ENCODE assay signal across 37 cellular contexts in genomic region chr6:90770778-90771177, GRCh38.
"Had no signal": no experiment of that assay in that cellular context is flagged by ENCODE, and none has a peak within 500 bp of the region (broad histone marks: within the 10 kb centered on the region; RNA-seq: fewer than 3 reads in every experiment).

No MANE protein-coding gene starts in this region.

- H3K4me3 Mint-ChIP-seq: activated CD4-positive, alpha-beta memory T cell treated with anti-CD3 and anti-CD28 coated beads for 36 hours; activated CD4-positive, alpha-beta T cell treated with anti-CD3 and anti-CD28 coated beads, Interleukin-2, amount 10 ng/mL, durations not matched to agents 24 days and 14 days; activated CD8-positive, alpha-beta T cell treated with anti-CD3 and anti-CD28 coated beads for 36 hours; activated naive CD4-positive, alpha-beta T cell treated with anti-CD3 and anti-CD28 coated beads for 36 hours; activated naive CD8-positive, alpha-beta T cell treated with anti-CD3 and anti-CD28 coated beads for 36 hours; activated T-cell treated with anti-CD3 and anti-CD28 coated beads, Interleukin-2, amount 50 U/mL, for 4 hours; activated T-cell treated with anti-CD3 and anti-CD28 coated beads, Interleukin-2, amount 50 U/mL, for 72 hours; activated T-helper 1 cell treated with anti-CD3 and anti-CD28 coated beads, Interleukin-12 subunit alpha, Interleukin-12 subunit beta, Interleukin-2, Interleukin-4 antibody, amounts not matched to agents 30 ng/mL and 10 ng/mL and 1 ng/mL, durations not matched to agents 14 hours and 24 hours and 36 hours; activated T-helper 17 cell treated with anti-CD3 and anti-CD28 coated beads, Interleukin-2, amount 50 U/mL, for 72 hours; T-helper 1 cell treated with Interleukin-12 subunit alpha and Interleukin-12 subunit beta and Interleukin-4 antibody, amounts not matched to agents 30 μg/mL and 1 μg/mL, for 36 hours; T-helper 2 cell treated with Interferon-gamma antibody and Interleukin-4, amounts not matched to agents 5 μg/mL and 100 μg/mL, for 36 hours; WTC11 had no signal

- H3K27me3 Mint-ChIP-seq: activated T-helper 17 cell treated with anti-CD3 and anti-CD28 coated beads, Interleukin-2, amount 50 U/mL, for 72 hours had no signal

- ATAC-seq: activated CD4-positive, CD25-positive, alpha-beta regulatory T cell treated with anti-CD3 and anti-CD28 coated beads, Interleukin-2, amount 50 U/mL, for 24 hours; activated CD8-positive, alpha-beta T cell treated with anti-CD3 and anti-CD28 coated beads for 36 hours; activated naive CD4-positive, alpha-beta T cell treated with anti-CD3 and anti-CD28 coated beads, Interleukin-2, amount 50 U/mL, for 72 hours; activated T-cell treated with anti-CD3 and anti-CD28 coated beads, Interleukin-2, amount 50 U/mL, for 4 hours; activated T-cell treated with anti-CD3 and anti-CD28 coated beads, Interleukin-2, amount 50 U/mL, for 72 hours; activated T-helper 17 cell treated with anti-CD3 and anti-CD28 coated beads, Interleukin-2, amount 50 U/mL, for 72 hours; body of pancreas; WTC11 had no signal

- H3K36me3 ChIP-seq: adrenal gland, brain microvascular endothelial cell, breast epithelium, WERI-Rb-1 had no signal

- H3K9me3 Mint-ChIP-seq: activated CD4-positive, alpha-beta memory T cell treated with anti-CD3 and anti-CD28 coated beads for 36 hours; activated CD4-positive, alpha-beta T cell treated with anti-CD3 and anti-CD28 coated beads, Interleukin-2, amount 10 ng/mL, durations not matched to agents 24 days and 14 days; activated CD8-positive, alpha-beta T cell treated with anti-CD3 and anti-CD28 coated beads for 36 hours; activated naive CD4-positive, alpha-beta T cell treated with anti-CD3 and anti-CD28 coated beads for 36 hours; activated naive CD4-positive, alpha-beta T cell treated with anti-CD3 and anti-CD28 coated beads, Interleukin-2, amount 50 U/mL, for 72 hours; activated naive CD8-positive, alpha-beta T cell treated with anti-CD3 and anti-CD28 coated beads for 36 hours; activated T-cell treated with anti-CD3 and anti-CD28 coated beads, Interleukin-2, amount 50 U/mL, for 4 hours; activated T-cell treated with anti-CD3 and anti-CD28 coated beads, Interleukin-2, amount 50 U/mL, for 72 hours; activated T-helper 1 cell treated with anti-CD3 and anti-CD28 coated beads, Interleukin-12 subunit alpha, Interleukin-12 subunit beta, Interleukin-2, Interleukin-4 antibody, amounts not matched to agents 30 ng/mL and 10 ng/mL and 1 ng/mL, durations not matched to agents 14 hours and 24 hours and 36 hours; activated T-helper 17 cell treated with anti-CD3 and anti-CD28 coated beads, Interleukin-2, amount 50 U/mL, for 72 hours; T-helper 1 cell treated with Interleukin-12 subunit alpha and Interleukin-12 subunit beta and Interleukin-4 antibody, amounts not matched to agents 30 μg/mL and 1 μg/mL, for 36 hours; T-helper 2 cell treated with Interferon-gamma antibody and Interleukin-4, amounts not matched to agents 5 μg/mL and 100 μg/mL, for 36 hours; WTC11 had no signal

- H3K9me3 ChIP-seq: adrenal gland, body of pancreas, breast epithelium had no signal

- H3K4me1 Mint-ChIP-seq: activated CD4-positive, alpha-beta T cell treated with anti-CD3 and anti-CD28 coated beads, Interleukin-2, amount 10 ng/mL, durations not matched to agents 24 days and 14 days; activated naive CD8-positive, alpha-beta T cell treated with anti-CD3 and anti-CD28 coated beads for 36 hours; activated T-helper 17 cell treated with anti-CD3 and anti-CD28 coated beads, Interleukin-2, amount 50 U/mL, for 72 hours had no signal

- H3K4me1 ChIP-seq: adrenal gland, body of pancreas, breast epithelium had no signal

- H3K36me3 Mint-ChIP-seq: activated CD4-positive, alpha-beta memory T cell treated with anti-CD3 and anti-CD28 coated beads for 36 hours; activated naive CD4-positive, alpha-beta T cell treated with anti-CD3 and anti-CD28 coated beads, Interleukin-2, amount 50 U/mL, for 72 hours; activated naive CD8-positive, alpha-beta T cell treated with anti-CD3 and anti-CD28 coated beads for 36 hours; WTC11 had no signal

- H3K27ac Mint-ChIP-seq: activated CD4-positive, alpha-beta memory T cell treated with anti-CD3 and anti-CD28 coated beads for 36 hours; activated CD4-positive, alpha-beta T cell treated with anti-CD3 and anti-CD28 coated beads, Interleukin-2, amount 10 ng/mL, durations not matched to agents 24 days and 14 days; activated CD8-positive, alpha-beta T cell treated with anti-CD3 and anti-CD28 coated beads for 36 hours; activated naive CD4-positive, alpha-beta T cell treated with anti-CD3 and anti-CD28 coated beads for 36 hours; activated naive CD4-positive, alpha-beta T cell treated with anti-CD3 and anti-CD28 coated beads, Interleukin-2, amount 50 U/mL, for 72 hours; activated naive CD8-positive, alpha-beta T cell treated with anti-CD3 and anti-CD28 coated beads for 36 hours; activated T-cell treated with anti-CD3 and anti-CD28 coated beads, Interleukin-2, amount 50 U/mL, for 72 hours; activated T-helper 1 cell treated with anti-CD3 and anti-CD28 coated beads, Interleukin-12 subunit alpha, Interleukin-12 subunit beta, Interleukin-2, Interleukin-4 antibody, amounts not matched to agents 30 ng/mL and 10 ng/mL and 1 ng/mL, durations not matched to agents 14 hours and 24 hours and 36 hours; activated T-helper 17 cell treated with anti-CD3 and anti-CD28 coated beads, Interleukin-2, amount 50 U/mL, for 72 hours; T-helper 1 cell treated with Interleukin-12 subunit alpha and Interleukin-12 subunit beta and Interleukin-4 antibody, amounts not matched to agents 30 μg/mL and 1 μg/mL, for 36 hours; T-helper 2 cell treated with Interferon-gamma antibody and Interleukin-4, amounts not matched to agents 5 μg/mL and 100 μg/mL, for 36 hours; WTC11 had no signal

- FAIRE-seq: astrocyte, colon had no signal

- H3K27me3 ChIP-seq: adrenal gland, body of pancreas, brain microvascular endothelial cell, breast epithelium had no signal

- H3K27ac ChIP-seq: adrenal gland, body of pancreas, brain microvascular endothelial cell, breast epithelium, WERI-Rb-1 had no signal

- H3K4me3 ChIP-seq: adrenal gland, body of pancreas, breast epithelium had no signal

- DNase-seq: activated CD4-positive, alpha-beta memory T cell treated with anti-CD3 and anti-CD28 coated beads for 36 hours; activated CD4-positive, alpha-beta T cell treated with anti-CD3 and anti-CD28 coated beads for 4 hours; activated CD4-positive, alpha-beta T cell treated with anti-CD3 and anti-CD28 coated beads, Interleukin-2, amount 10 ng/mL, durations not matched to agents 24 days and 14 days; activated CD4-positive, alpha-beta T cell treated with anti-CD3 and anti-CD28 coated beads, Interleukin-2, amount 50 U/mL, for 1 hour; activated CD4-positive, alpha-beta T cell treated with anti-CD3 and anti-CD28 coated beads, Interleukin-2, amount 50 U/mL, for 4 hours; activated CD4-positive, CD25-positive, alpha-beta regulatory T cell; activated CD8-positive, alpha-beta memory T cell treated with anti-CD3 and anti-CD28 coated beads, Interleukin-2, amount 50 U/mL, for 4 hours; activated CD8-positive, alpha-beta T cell treated with anti-CD3 and anti-CD28 coated beads for 36 hours; activated effector memory CD4-positive, alpha-beta T cell treated with anti-CD3 and anti-CD28 coated beads, Interleukin-2, amount 50 U/mL, for 16 hours; activated gamma-delta T cell treated with Interleukin-2 at 50 U/mL for 16 hours; activated naive CD4-positive, alpha-beta T cell; activated naive CD4-positive, alpha-beta T cell treated with anti-CD3 and anti-CD28 coated beads for 36 hours; activated naive CD4-positive, alpha-beta T cell treated with anti-CD3 and anti-CD28 coated beads, Interleukin-2, amount 50 U/mL, for 16 hours; activated naive CD8-positive, alpha-beta T cell treated with anti-CD3 and anti-CD28 coated beads for 36 hours; activated T-cell treated with anti-CD3 and anti-CD28 coated beads for 4 hours; activated T-cell treated with anti-CD3 and anti-CD28 coated beads, Interleukin-2, amount 50 U/mL, for 1 hour; activated T-cell treated with anti-CD3 and anti-CD28 coated beads, Interleukin-2, amount 50 U/mL, for 4 hours; activated T-cell treated with anti-CD3 and anti-CD28 coated beads, Interleukin-2, amount 50 U/mL, for 72 hours; adrenal gland; amniotic stem cell; aorta; body of pancreas; brain microvascular endothelial cell; central memory CD4-positive, alpha-beta T cell; T-helper 2 cell; T-helper 9 cell; WERI-Rb-1 had no signal
